ENCODE assay signal across 1 cellular context in the genomic region with DNA sequence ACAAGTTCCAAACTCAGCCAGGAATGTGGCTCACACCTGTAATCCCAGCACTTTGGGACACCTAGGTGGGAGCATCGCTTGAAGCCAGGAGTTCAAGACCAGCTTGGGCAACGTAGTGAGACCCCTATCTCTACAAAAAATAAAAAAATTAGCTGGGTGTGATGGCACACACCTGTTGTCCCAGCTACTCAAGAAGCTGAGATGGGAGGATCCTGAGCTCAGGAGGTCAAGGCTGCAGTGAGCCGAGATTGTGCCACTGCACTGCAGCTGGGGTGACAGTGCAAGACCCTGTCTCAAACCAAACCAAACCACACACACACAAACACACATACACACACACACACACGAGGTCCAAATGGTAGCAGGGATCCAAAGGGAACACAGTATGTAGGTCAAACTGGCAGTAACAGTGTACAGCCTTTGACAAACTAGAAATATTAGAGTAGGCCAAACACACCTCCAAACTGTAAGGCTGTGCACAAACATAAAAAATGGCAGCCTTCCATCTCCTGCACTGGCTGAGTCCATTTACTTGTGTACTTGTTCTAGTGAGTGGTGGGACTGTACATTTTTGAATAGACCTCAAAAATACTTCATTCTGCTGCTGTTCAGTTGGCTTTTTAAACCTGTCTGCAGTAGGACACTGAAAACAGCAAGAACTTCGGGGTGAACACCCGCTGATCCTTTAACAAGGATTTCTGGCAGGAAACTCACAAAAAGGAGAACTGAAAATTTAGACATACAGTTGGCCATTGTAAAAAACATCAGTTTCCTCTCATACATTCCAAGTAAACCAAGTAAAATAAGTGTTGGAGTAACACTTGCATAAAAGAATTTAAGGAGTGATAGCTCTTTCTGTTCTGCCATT.
TF ChIP-seq lines count a peak whose summit lies in the region.

No MANE protein-coding gene starts in this region.

TF ChIP-seq in GM12878, 131 proteins besides CTCF, POLR2A, EP300 and RAD21:
- TF ChIP-seq ZZZ3 (IDR thresholded peaks at IDR 0.05; ENCODE audit: control insufficient read depth, insufficient read length, low read depth) (no peak), SPI1 (IDR thresholded peaks at IDR 0.05; ENCODE audit: borderline replicate concordance, insufficient read depth, low read depth, low read length) (peak; percentile 70; the same call in 1 of the 2 replicates)
TF ChIP-seq in GM12878: peak in this region for 1.
